1 cellular context compared by ENCODE assay signal in the genomic region with DNA sequence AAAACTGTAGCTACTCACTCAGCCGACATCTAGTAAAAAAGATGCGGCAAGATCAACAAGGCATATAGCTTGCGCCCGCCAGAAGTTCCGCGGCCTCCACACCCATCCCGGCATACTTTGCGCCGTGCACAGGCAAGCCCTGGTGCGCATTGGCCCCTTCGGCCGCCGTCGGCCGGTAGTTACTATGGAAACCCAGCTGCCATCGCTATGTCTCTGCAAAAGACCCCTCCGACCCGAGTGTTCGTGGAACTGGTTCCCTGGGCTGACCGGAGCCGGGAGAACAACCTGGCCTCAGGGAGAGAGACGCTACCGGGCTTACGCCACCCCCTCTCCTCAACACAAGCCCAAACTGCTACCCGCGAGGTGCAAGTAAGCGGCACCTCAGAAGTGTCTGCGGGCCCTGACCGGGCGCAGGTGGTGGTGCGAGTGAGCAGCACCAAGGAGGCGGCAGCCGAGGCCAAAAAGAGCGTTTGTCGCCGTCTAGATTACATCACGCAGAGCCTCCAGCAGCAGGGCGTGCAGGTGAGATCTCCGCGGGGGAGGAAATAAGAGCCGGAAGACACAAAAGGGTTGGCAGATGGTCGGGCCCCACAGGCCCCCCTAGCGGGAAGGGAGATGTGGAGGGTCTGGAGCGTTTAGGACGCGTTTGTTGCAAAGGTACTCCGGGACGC.
TF ChIP-seq lines count a peak whose summit lies in the region.

A gene with protein sequence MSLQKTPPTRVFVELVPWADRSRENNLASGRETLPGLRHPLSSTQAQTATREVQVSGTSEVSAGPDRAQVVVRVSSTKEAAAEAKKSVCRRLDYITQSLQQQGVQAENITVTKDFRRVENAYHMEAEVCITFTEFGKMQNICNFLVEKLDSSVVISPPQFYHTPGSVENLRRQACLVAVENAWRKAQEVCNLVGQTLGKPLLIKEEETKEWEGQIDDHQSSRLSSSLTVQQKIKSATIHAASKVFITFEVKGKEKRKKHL (plus strand): TSS at position 182 of the 671 bp plus-strand sequence. CDS start 26 bp downstream, at position 208.

TF ChIP-seq in GM12878, 131 proteins besides CTCF, POLR2A, EP300 and RAD21 (continued from another document and continues in another):
- TF ChIP-seq EZH2 (IDR thresholded peaks at IDR 0.05; ENCODE audit: borderline replicate concordance, control insufficient read depth, low read depth, low read length) (no peak), DPF2 (IDR thresholded peaks at IDR 0.05) (no peak; the same call in 1 of the 2 replicates), ASH2L (IDR thresholded peaks at IDR 0.05; ENCODE audit: borderline replicate concordance, low read depth) (peak; percentile 97; the same call in 1 of the 2 replicates), SMC3 (IDR thresholded peaks at IDR 0.05; ENCODE audit: borderline replicate concordance, low read length) (no peak), STAT1 (conservative IDR thresholded peaks at IDR 0.05) (peak; percentile 74; the same call in 1 of the 2 replicates), SUZ12 (IDR thresholded peaks at IDR 0.05; ENCODE audit: unreplicated experiment) (no peak), SPI1 (IDR thresholded peaks at IDR 0.05; ENCODE audit: borderline replicate concordance, insufficient read depth, low read depth, low read length) (no peak), NFYA (IDR thresholded peaks at IDR 0.05; ENCODE audit: borderline replicate concordance, low read depth, low read length) (no peak), NBN (IDR thresholded peaks at IDR 0.05) (0 out of 2 replicates have a peak, but pooled peaks have one; percentile 43), TCF7 (IDR thresholded peaks at IDR 0.05; ENCODE audit: borderline replicate concordance) (no peak), BCL11A (IDR thresholded peaks at IDR 0.05; ENCODE audit: low read depth, low read length) (no peak), MYB (IDR thresholded peaks at IDR 0.05; ENCODE audit: borderline replicate concordance, low read depth, low read length) (no peak), MYC (IDR thresholded peaks at IDR 0.05; ENCODE audit: insufficient read depth, insufficient read length, insufficient replicate concordance, low read length, severe bottlenecking) (no peak), HDGF (IDR thresholded peaks at IDR 0.05) (peak; percentile 59; the same call in 1 of the 2 replicates), GABPA (IDR thresholded peaks at IDR 0.05; ENCODE audit: low read depth) (no peak), PML (IDR thresholded peaks at IDR 0.05; ENCODE audit: low read length) (peak; percentile 81; the same call in 1 of the 2 replicates), CREM (IDR thresholded peaks at IDR 0.05; ENCODE audit: low read depth) (peak; percentile 82), POLR2AphosphoS2 (IDR thresholded peaks at IDR 0.05; ENCODE audit: low read depth, low read length) (no peak), EGR1 (IDR thresholded peaks at IDR 0.05; ENCODE audit: borderline replicate concordance in 1 of 2, low read depth in 2 of 2, low read length in 2 of 2) (peak in 1 of 2 experiments; percentile 44; a peak in 1 of 3 replicates), BHLHE40 (IDR thresholded peaks at IDR 0.05; ENCODE audit: borderline replicate concordance in 1 of 2, low read depth in 2 of 2, low read length in 1 of 2) (peak in 1 of 2 experiments; percentile 15; a peak in 1 of 4 replicates), JUNB (IDR thresholded peaks at IDR 0.05) (no peak), CEBPB (IDR thresholded peaks at IDR 0.05; ENCODE audit: borderline replicate concordance in 1 of 2, low read depth in 2 of 2, low read length in 2 of 2) (no peak), CHD4 (IDR thresholded peaks at IDR 0.05) (0 out of 2 replicates have a peak, but pooled peaks have one; percentile 44), SP1 (IDR thresholded peaks at IDR 0.05; ENCODE audit: low read depth, low read length) (no peak), NFXL1 (IDR thresholded peaks at IDR 0.05; ENCODE audit: borderline replicate concordance) (no peak), WRNIP1 (IDR thresholded peaks at IDR 0.05; ENCODE audit: borderline replicate concordance, low read depth, low read length) (no peak), YBX1 (IDR thresholded peaks at IDR 0.05) (no peak), SIN3A (IDR thresholded peaks at IDR 0.05; ENCODE audit: low read depth, low read length) (peak; percentile 88), CHD1 (IDR thresholded peaks at IDR 0.05; ENCODE audit: low read depth, low read length) (no peak), CBX3 (IDR thresholded peaks at IDR 0.05; ENCODE audit: borderline replicate concordance, low read depth) (no peak), MEF2A (IDR thresholded peaks at IDR 0.05; ENCODE audit: insufficient read depth, low read depth, low read length) (0 out of 2 replicates have a peak, but pooled peaks have one; percentile 16), RELA (IDR thresholded peaks at IDR 0.05; ENCODE audit: borderline replicate concordance, partially characterized antibody) (no peak), ZNF622 (IDR thresholded peaks at IDR 0.05) (no peak), SMAD1 (IDR thresholded peaks at IDR 0.05; ENCODE audit: low read depth, partially characterized antibody) (no peak), CREB1 (IDR thresholded peaks at IDR 0.05; ENCODE audit: low read depth) (peak; percentile 84)
- TF ChIP-seq, protein P1, sequence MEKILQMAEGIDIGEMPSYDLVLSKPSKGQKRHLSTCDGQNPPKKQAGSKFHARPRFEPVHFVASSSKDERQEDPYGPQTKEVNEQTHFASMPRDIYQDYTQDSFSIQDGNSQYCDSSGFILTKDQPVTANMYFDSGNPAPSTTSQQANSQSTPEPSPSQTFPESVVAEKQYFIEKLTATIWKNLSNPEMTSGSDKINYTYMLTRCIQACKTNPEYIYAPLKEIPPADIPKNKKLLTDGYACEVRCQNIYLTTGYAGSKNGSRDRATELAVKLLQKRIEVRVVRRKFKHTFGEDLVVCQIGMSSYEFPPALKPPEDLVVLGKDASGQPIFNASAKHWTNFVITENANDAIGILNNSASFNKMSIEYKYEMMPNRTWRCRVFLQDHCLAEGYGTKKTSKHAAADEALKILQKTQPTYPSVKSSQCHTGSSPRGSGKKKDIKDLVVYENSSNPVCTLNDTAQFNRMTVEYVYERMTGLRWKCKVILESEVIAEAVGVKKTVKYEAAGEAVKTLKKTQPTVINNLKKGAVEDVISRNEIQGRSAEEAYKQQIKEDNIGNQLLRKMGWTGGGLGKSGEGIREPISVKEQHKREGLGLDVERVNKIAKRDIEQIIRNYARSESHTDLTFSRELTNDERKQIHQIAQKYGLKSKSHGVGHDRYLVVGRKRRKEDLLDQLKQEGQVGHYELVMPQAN (conservative IDR thresholded peaks at IDR 0.05), result peak; percentile 78; the same call in 1 of the 2 replicates
- TF ChIP-seq, protein P2, sequence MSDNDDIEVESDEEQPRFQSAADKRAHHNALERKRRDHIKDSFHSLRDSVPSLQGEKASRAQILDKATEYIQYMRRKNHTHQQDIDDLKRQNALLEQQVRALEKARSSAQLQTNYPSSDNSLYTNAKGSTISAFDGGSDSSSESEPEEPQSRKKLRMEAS (IDR thresholded peaks at IDR 0.05; ENCODE audit: low read depth, low read length), result no peak; the same call in none of the 2 replicates
- TF ChIP-seq, protein P3, sequence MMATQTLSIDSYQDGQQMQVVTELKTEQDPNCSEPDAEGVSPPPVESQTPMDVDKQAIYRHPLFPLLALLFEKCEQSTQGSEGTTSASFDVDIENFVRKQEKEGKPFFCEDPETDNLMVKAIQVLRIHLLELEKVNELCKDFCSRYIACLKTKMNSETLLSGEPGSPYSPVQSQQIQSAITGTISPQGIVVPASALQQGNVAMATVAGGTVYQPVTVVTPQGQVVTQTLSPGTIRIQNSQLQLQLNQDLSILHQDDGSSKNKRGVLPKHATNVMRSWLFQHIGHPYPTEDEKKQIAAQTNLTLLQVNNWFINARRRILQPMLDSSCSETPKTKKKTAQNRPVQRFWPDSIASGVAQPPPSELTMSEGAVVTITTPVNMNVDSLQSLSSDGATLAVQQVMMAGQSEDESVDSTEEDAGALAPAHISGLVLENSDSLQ (IDR thresholded peaks at IDR 0.05), result peak; percentile 66
- TF ChIP-seq, protein P4, sequence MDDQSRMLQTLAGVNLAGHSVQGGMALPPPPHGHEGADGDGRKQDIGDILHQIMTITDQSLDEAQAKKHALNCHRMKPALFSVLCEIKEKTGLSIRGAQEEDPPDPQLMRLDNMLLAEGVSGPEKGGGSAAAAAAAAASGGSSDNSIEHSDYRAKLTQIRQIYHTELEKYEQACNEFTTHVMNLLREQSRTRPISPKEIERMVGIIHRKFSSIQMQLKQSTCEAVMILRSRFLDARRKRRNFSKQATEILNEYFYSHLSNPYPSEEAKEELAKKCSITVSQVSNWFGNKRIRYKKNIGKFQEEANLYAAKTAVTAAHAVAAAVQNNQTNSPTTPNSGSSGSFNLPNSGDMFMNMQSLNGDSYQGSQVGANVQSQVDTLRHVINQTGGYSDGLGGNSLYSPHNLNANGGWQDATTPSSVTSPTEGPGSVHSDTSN (IDR thresholded peaks at IDR 0.05; ENCODE audit: insufficient replicate concordance, low read depth, low read length), result no peak
- TF ChIP-seq, protein P5, sequence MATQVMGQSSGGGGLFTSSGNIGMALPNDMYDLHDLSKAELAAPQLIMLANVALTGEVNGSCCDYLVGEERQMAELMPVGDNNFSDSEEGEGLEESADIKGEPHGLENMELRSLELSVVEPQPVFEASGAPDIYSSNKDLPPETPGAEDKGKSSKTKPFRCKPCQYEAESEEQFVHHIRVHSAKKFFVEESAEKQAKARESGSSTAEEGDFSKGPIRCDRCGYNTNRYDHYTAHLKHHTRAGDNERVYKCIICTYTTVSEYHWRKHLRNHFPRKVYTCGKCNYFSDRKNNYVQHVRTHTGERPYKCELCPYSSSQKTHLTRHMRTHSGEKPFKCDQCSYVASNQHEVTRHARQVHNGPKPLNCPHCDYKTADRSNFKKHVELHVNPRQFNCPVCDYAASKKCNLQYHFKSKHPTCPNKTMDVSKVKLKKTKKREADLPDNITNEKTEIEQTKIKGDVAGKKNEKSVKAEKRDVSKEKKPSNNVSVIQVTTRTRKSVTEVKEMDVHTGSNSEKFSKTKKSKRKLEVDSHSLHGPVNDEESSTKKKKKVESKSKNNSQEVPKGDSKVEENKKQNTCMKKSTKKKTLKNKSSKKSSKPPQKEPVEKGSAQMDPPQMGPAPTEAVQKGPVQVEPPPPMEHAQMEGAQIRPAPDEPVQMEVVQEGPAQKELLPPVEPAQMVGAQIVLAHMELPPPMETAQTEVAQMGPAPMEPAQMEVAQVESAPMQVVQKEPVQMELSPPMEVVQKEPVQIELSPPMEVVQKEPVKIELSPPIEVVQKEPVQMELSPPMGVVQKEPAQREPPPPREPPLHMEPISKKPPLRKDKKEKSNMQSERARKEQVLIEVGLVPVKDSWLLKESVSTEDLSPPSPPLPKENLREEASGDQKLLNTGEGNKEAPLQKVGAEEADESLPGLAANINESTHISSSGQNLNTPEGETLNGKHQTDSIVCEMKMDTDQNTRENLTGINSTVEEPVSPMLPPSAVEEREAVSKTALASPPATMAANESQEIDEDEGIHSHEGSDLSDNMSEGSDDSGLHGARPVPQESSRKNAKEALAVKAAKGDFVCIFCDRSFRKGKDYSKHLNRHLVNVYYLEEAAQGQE (IDR thresholded peaks at IDR 0.05; ENCODE audit: low read depth, low read length), result no peak
- TF ChIP-seq, protein P6, sequence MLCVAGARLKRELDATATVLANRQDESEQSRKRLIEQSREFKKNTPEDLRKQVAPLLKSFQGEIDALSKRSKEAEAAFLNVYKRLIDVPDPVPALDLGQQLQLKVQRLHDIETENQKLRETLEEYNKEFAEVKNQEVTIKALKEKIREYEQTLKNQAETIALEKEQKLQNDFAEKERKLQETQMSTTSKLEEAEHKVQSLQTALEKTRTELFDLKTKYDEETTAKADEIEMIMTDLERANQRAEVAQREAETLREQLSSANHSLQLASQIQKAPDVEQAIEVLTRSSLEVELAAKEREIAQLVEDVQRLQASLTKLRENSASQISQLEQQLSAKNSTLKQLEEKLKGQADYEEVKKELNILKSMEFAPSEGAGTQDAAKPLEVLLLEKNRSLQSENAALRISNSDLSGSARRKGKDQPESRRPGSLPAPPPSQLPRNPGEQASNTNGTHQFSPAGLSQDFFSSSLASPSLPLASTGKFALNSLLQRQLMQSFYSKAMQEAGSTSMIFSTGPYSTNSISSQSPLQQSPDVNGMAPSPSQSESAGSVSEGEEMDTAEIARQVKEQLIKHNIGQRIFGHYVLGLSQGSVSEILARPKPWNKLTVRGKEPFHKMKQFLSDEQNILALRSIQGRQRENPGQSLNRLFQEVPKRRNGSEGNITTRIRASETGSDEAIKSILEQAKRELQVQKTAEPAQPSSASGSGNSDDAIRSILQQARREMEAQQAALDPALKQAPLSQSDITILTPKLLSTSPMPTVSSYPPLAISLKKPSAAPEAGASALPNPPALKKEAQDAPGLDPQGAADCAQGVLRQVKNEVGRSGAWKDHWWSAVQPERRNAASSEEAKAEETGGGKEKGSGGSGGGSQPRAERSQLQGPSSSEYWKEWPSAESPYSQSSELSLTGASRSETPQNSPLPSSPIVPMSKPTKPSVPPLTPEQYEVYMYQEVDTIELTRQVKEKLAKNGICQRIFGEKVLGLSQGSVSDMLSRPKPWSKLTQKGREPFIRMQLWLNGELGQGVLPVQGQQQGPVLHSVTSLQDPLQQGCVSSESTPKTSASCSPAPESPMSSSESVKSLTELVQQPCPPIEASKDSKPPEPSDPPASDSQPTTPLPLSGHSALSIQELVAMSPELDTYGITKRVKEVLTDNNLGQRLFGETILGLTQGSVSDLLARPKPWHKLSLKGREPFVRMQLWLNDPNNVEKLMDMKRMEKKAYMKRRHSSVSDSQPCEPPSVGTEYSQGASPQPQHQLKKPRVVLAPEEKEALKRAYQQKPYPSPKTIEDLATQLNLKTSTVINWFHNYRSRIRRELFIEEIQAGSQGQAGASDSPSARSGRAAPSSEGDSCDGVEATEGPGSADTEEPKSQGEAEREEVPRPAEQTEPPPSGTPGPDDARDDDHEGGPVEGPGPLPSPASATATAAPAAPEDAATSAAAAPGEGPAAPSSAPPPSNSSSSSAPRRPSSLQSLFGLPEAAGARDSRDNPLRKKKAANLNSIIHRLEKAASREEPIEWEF (IDR thresholded peaks at IDR 0.05; ENCODE audit: insufficient replicate concordance, low read depth, low read length), result no peak
- TF ChIP-seq, protein P7, sequence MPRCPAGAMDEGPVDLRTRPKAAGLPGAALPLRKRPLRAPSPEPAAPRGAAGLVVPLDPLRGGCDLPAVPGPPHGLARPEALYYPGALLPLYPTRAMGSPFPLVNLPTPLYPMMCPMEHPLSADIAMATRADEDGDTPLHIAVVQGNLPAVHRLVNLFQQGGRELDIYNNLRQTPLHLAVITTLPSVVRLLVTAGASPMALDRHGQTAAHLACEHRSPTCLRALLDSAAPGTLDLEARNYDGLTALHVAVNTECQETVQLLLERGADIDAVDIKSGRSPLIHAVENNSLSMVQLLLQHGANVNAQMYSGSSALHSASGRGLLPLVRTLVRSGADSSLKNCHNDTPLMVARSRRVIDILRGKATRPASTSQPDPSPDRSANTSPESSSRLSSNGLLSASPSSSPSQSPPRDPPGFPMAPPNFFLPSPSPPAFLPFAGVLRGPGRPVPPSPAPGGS (IDR thresholded peaks at IDR 0.05; ENCODE audit: borderline replicate concordance, insufficient read depth, low read depth, low read length, poor library complexity, severe bottlenecking), result no peak
- TF ChIP-seq, protein P8, sequence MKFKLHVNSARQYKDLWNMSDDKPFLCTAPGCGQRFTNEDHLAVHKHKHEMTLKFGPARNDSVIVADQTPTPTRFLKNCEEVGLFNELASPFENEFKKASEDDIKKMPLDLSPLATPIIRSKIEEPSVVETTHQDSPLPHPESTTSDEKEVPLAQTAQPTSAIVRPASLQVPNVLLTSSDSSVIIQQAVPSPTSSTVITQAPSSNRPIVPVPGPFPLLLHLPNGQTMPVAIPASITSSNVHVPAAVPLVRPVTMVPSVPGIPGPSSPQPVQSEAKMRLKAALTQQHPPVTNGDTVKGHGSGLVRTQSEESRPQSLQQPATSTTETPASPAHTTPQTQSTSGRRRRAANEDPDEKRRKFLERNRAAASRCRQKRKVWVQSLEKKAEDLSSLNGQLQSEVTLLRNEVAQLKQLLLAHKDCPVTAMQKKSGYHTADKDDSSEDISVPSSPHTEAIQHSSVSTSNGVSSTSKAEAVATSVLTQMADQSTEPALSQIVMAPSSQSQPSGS (IDR thresholded peaks at IDR 0.05; ENCODE audit: low read length), result no peak
